In genomic region chr13:91292630-91293221, GRCh38 we compare ENCODE assay signal across 15 cellular contexts.
"Had no signal": no experiment of that assay in that cellular context is flagged by ENCODE, and none has a peak within 500 bp of the region (broad histone marks: within the 10 kb centered on the region; RNA-seq: fewer than 3 reads in every experiment).

No MANE protein-coding gene starts in this region.

- H3K4me3 ChIP-seq: thyroid gland, uterus had no signal

- H3K9me3 ChIP-seq: thyroid gland, uterus had no signal

- H3K27me3 ChIP-seq: thyroid gland, uterus had no signal

- H3K36me3 ChIP-seq: thyroid gland, uterus had no signal

- H3K79me2 ChIP-seq: parathyroid adenoma had no signal

- H3K4me1 ChIP-seq: parathyroid adenoma, thyroid gland, uterus had no signal

- H3K9ac ChIP-seq: parathyroid adenoma had no signal

- DNase-seq: activated CD4-positive, alpha-beta memory T cell treated with anti-CD3 and anti-CD28 coated beads, Interleukin-2, amount 10 ng/mL, durations not matched to agents 7 days and 5 days; activated gamma-delta T cell; activated naive CD8-positive, alpha-beta T cell treated with anti-CD3 and anti-CD28 coated beads for 36 hours; activated T-cell treated with anti-CD3 and anti-CD28 coated beads, Interleukin-2, amount 50 U/mL, for 48 hours; cerebellar nuclear complex; dermis blood vessel endothelial cell; endodermal cell; erythroblast; hippocampal formation; kidney glomerular epithelial cell; mesendoderm; small intestine; thyroid gland; uterus had no signal

- H2AFZ ChIP-seq: parathyroid adenoma had no signal

- H3K27ac ChIP-seq: parathyroid adenoma, thyroid gland, uterus had no signal
